Comparison of ENCODE assay signal across 34 cellular contexts in the genomic region with DNA sequence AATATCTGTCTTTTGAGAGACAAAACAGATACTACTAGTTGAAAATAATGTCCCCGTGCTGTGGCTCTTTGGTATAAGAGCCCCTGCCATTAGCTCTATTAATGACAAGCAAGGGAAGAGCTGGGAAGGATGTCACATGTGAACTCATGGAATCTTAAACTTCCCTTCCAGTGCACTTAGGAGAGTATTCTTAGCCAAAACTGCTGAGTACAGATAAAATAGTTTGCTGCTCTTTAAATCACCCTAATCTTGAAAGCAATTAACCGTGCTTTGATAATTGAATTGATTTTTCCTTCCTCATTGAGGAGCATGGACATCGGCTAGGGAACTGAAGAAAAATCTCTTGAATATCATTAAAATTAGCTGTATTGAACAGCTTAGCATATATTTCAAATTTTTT.
"Had no signal": no experiment of that assay in that cellular context is flagged by ENCODE, and none has a peak within 500 bp of the region (broad histone marks: within the 10 kb centered on the region; RNA-seq: fewer than 3 reads in every experiment).

No MANE protein-coding gene starts in this region.

- ATAC-seq: activated CD8-positive, alpha-beta T cell treated with anti-CD3 and anti-CD28 coated beads for 36 hours; activated naive CD4-positive, alpha-beta T cell treated with anti-CD3 and anti-CD28 coated beads, Interleukin-2, amount 50 U/mL, for 72 hours; activated T-cell treated with anti-CD3 and anti-CD28 coated beads, Interleukin-2, amount 50 U/mL, for 4 hours; activated T-cell treated with anti-CD3 and anti-CD28 coated beads, Interleukin-2, amount 50 U/mL, for 72 hours; activated T-helper 17 cell treated with anti-CD3 and anti-CD28 coated beads, Interleukin-2, amount 50 U/mL, for 72 hours; body of pancreas had no signal

- H3K4me3 ChIP-seq: adrenal gland, body of pancreas, breast epithelium had no signal

- H3K9me3 ChIP-seq: adrenal gland, body of pancreas had no signal

- H3K4me1 ChIP-seq: adrenal gland, body of pancreas, breast epithelium had no signal

- DNase-seq: activated B cell treated with CpG ODN at 0.5 μM for 24 hours; activated CD4-positive, alpha-beta memory T cell treated with anti-CD3 and anti-CD28 coated beads for 36 hours; activated CD4-positive, alpha-beta T cell treated with anti-CD3 and anti-CD28 coated beads for 4 hours; activated CD4-positive, alpha-beta T cell treated with anti-CD3 and anti-CD28 coated beads, Interleukin-2, amount 10 ng/mL, durations not matched to agents 24 days and 14 days; activated CD4-positive, alpha-beta T cell treated with anti-CD3 and anti-CD28 coated beads, Interleukin-2, amount 50 U/mL, for 1 hour; activated CD4-positive, alpha-beta T cell treated with anti-CD3 and anti-CD28 coated beads, Interleukin-2, amount 50 U/mL, for 4 hours; activated CD4-positive, CD25-positive, alpha-beta regulatory T cell treated with anti-CD3 and anti-CD28 coated beads, Interleukin-2, amount 50 U/mL, for 72 hours; activated CD8-positive, alpha-beta memory T cell treated with anti-CD3 and anti-CD28 coated beads, Interleukin-2, amount 50 U/mL, for 4 hours; activated CD8-positive, alpha-beta T cell treated with anti-CD3 and anti-CD28 coated beads for 36 hours; activated effector memory CD4-positive, alpha-beta T cell treated with anti-CD3 and anti-CD28 coated beads, Interleukin-2, amount 50 U/mL, for 16 hours; activated gamma-delta T cell treated with Interleukin-2 at 50 U/mL for 16 hours; activated naive CD4-positive, alpha-beta T cell; activated naive CD4-positive, alpha-beta T cell treated with anti-CD3 and anti-CD28 coated beads for 36 hours; activated naive CD4-positive, alpha-beta T cell treated with anti-CD3 and anti-CD28 coated beads, Interleukin-2, amount 50 U/mL, for 16 hours; activated naive CD8-positive, alpha-beta T cell treated with anti-CD3 and anti-CD28 coated beads for 36 hours; activated T-cell treated with anti-CD3 and anti-CD28 coated beads for 4 hours; activated T-cell treated with anti-CD3 and anti-CD28 coated beads, Interleukin-2, amount 50 U/mL, for 1 hour; activated T-cell treated with anti-CD3 and anti-CD28 coated beads, Interleukin-2, amount 50 U/mL, for 4 hours; activated T-cell treated with anti-CD3 and anti-CD28 coated beads, Interleukin-2, amount 50 U/mL, for 72 hours; adrenal gland; amniotic stem cell; aorta; body of pancreas; brain microvascular endothelial cell; caudate nucleus; cerebellar nuclear complex; T-helper 2 cell; T-helper 9 cell had no signal

- H3K36me3 ChIP-seq: adrenal gland, brain microvascular endothelial cell, breast epithelium had no signal

- FAIRE-seq: astrocyte, TTC549 had no signal

- H3K27me3 ChIP-seq: adrenal gland, brain microvascular endothelial cell, breast epithelium had no signal

- H3K27ac ChIP-seq: adrenal gland, body of pancreas, brain microvascular endothelial cell, breast epithelium, VCaP had no signal
